In genomic region chr6:127300411-127300810, GRCh38 we compare ENCODE assay signal across 1 cellular context.
TF ChIP-seq lines count a peak whose summit lies in the region.

No MANE protein-coding gene starts in this region.

TF ChIP-seq in GM23338, 12 proteins besides CTCF, POLR2A, EP300 and RAD21 (continued from another document):
- TF ChIP-seq ZNF462 (CRISPR knock-in tag; IDR thresholded peaks at IDR 0.05) = no peak; the same call in 1 of the 2 replicates
- no peak for TF ChIP-seq EZH2 (IDR thresholded peaks at IDR 0.05; ENCODE audit: low read depth, unreplicated experiment)
- TF ChIP-seq ZNF331 (CRISPR knock-in tag; IDR thresholded peaks at IDR 0.05; ENCODE audit: low read depth) = no peak
- TF ChIP-seq ETS1 (IDR thresholded peaks at IDR 0.05) = no peak
- TF ChIP-seq CREB1 (CRISPR knock-in tag; IDR thresholded peaks at IDR 0.05; ENCODE audit: low read depth) = no peak
- TF ChIP-seq EZH2phosphoT487 (IDR thresholded peaks at IDR 0.05; ENCODE audit: unreplicated experiment) = no peak
- no peak for TF ChIP-seq NANOG (IDR thresholded peaks at IDR 0.05; ENCODE audit: borderline replicate concordance)
- TF ChIP-seq JUNB (IDR thresholded peaks at IDR 0.05; ENCODE audit: unreplicated experiment) = no peak
- no peak for TF ChIP-seq REST (IDR thresholded peaks at IDR 0.05; ENCODE audit: unreplicated experiment)
